Comparison of ENCODE assay signal across 29 cellular contexts in the genomic region with DNA sequence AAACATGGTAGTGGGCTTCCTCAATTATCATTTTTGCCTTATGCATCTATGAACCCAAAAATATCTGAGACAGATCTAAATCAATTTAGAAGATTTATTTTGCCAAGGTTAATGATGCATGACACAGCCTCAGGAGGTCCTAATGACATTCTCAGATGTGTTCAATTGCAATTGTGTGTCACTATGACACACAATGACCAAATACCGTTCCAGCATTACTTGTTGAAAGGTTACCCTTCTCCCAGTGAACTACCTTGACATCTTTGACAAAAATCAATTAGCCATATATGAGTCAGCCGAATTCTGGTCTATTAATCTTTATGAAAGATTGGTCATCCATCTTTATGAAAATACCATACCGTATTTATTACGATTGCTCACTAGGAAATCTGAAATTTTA.
"Had no signal": no experiment of that assay in that cellular context is flagged by ENCODE, and none has a peak within 500 bp of the region (broad histone marks: within the 10 kb centered on the region; RNA-seq: fewer than 3 reads in every experiment).

No MANE protein-coding gene starts in this region.

- H3K9ac ChIP-seq: neural progenitor cell, parathyroid adenoma had no signal

- H3K4me1 ChIP-seq: esophagus squamous epithelium, heart right ventricle, left ventricle myocardium inferior, neural progenitor cell, parathyroid adenoma, psoas muscle, right atrium auricular region had no signal

- H3K9me3 ChIP-seq: esophagus squamous epithelium, psoas muscle, right atrium auricular region, thoracic aorta had no signal

- H3K27me3 ChIP-seq: esophagus squamous epithelium, heart right ventricle, neural progenitor cell, right atrium auricular region had no signal

- ATAC-seq: heart right ventricle; natural killer cell; psoas muscle; stimulated activated naive CD8-positive, alpha-beta T cell treated with anti-CD3 and anti-CD28 coated beads, Interleukin-15, Interleukin-2, amounts not matched to agents 100 U/mL and 50 U/mL, for 24 hours had no signal

- H2AFZ ChIP-seq: neural progenitor cell, parathyroid adenoma had no signal

- H3K27ac ChIP-seq: epithelial cell of prostate, esophagus squamous epithelium, heart right ventricle, left ventricle myocardium inferior, neural progenitor cell, parathyroid adenoma, psoas muscle, right atrium auricular region, thoracic aorta, VCaP had no signal

- DNase-seq: activated CD4-positive, alpha-beta T cell treated with anti-CD3 and anti-CD28 coated beads for 4 hours; activated CD4-positive, alpha-beta T cell treated with anti-CD3 and anti-CD28 coated beads, Interleukin-2, amount 50 U/mL, for 48 hours; activated CD8-positive, alpha-beta memory T cell treated with anti-CD3 and anti-CD28 coated beads for 24 hours; activated effector memory CD4-positive, alpha-beta T cell treated with Interleukin-2 at 50 U/mL for 16 hours; activated naive CD4-positive, alpha-beta T cell treated with Interleukin-2 at 50 U/mL for 16 hours; anterior cingulate cortex; dermis blood vessel endothelial cell; effector CD8-positive, alpha-beta T cell; esophagus squamous epithelium; foreskin melanocyte; heart right ventricle; kidney glomerular epithelial cell; left ventricle myocardium inferior; mesendoderm; natural killer cell; occipital lobe; psoas muscle; stimulated activated naive CD8-positive, alpha-beta T cell treated with anti-CD3 and anti-CD28 coated beads, Interleukin-15, Interleukin-2, amounts not matched to agents 100 U/mL and 50 U/mL, for 24 hours; trophoblast cell had no signal

- H3K4me2 ChIP-seq: neural progenitor cell had no signal

- H3K36me3 ChIP-seq: esophagus squamous epithelium, heart right ventricle, left ventricle myocardium inferior, neural progenitor cell, right atrium auricular region, thoracic aorta had no signal

- H3K79me2 ChIP-seq: parathyroid adenoma had no signal

- FAIRE-seq: bronchial epithelial cell, TTC549, urothelium cell line had no signal

- H3K4me3 ChIP-seq: esophagus squamous epithelium, heart right ventricle, left ventricle myocardium inferior, lung, neural progenitor cell, psoas muscle, right atrium auricular region, thoracic aorta had no signal
